In genomic region chr20:41329435-41330342, GRCh38 we compare ENCODE assay signal across 1 cellular context.
TF ChIP-seq lines count a peak whose summit lies in the region.

No MANE protein-coding gene starts in this region.

TF ChIP-seq in K562, 482 proteins besides CTCF, POLR2A, EP300 and RAD21 (continued from another document):
- TF ChIP-seq, protein P1, sequence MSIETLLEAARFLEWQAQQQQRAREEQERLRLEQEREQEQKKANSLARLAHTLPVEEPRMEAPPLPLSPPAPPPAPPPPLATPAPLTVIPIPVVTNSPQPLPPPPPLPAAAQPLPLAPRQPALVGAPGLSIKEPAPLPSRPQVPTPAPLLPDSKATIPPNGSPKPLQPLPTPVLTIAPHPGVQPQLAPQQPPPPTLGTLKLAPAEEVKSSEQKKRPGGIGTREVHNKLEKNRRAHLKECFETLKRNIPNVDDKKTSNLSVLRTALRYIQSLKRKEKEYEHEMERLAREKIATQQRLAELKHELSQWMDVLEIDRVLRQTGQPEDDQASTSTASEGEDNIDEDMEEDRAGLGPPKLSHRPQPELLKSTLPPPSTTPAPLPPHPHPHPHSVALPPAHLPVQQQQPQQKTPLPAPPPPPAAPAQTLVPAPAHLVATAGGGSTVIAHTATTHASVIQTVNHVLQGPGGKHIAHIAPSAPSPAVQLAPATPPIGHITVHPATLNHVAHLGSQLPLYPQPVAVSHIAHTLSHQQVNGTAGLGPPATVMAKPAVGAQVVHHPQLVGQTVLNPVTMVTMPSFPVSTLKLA (conservative IDR thresholded peaks at IDR 0.05) = peak in 1 of 2 experiments; percentile 46; a peak in 2 of 4 replicates
- TF ChIP-seq SMARCC2 (IDR thresholded peaks at IDR 0.05; ENCODE audit: low read depth) (no peak), NFE2 (IDR thresholded peaks at IDR 0.05; ENCODE audit: low read depth) (no peak), EP400 (IDR thresholded peaks at IDR 0.05) (peak; percentile 46; the same call in 1 of the 2 replicates), NRF1 (conservative IDR thresholded peaks at IDR 0.05 in 1 of 2, IDR thresholded peaks at IDR 0.05 in 1 of 2) (peak; percentile 17 to 44; a peak in 2 of 4 replicates), ZKSCAN1 (IDR thresholded peaks at IDR 0.05; ENCODE audit: low read depth, low read length) (peak; percentile 86; the same call in 1 of the 2 replicates), TRIM24 (IDR thresholded peaks at IDR 0.05) (no peak), ELF2 (CRISPR knock-in tag; IDR thresholded peaks at IDR 0.05) (no peak), FOSL1 (tag; conservative IDR thresholded peaks at IDR 0.05) (peak; percentile 42), CREM (IDR thresholded peaks at IDR 0.05; ENCODE audit: low read depth) (0 out of 2 replicates have a peak, but pooled peaks have one; percentile 6), POLR3G (IDR thresholded peaks at IDR 0.05; ENCODE audit: extremely low read depth, insufficient read length, insufficient replicate concordance) (no peak), MECOM (CRISPR knock-in tag; IDR thresholded peaks at IDR 0.05) (no peak), ETV1 (tag; conservative IDR thresholded peaks at IDR 0.05; ENCODE audit: low read depth) (0 out of 2 replicates have a peak, but pooled peaks have one; percentile 11), RBM22 (IDR thresholded peaks at IDR 0.05; ENCODE audit: low read depth, low read length, poor library complexity, severe bottlenecking) (no peak), ZNF253 (CRISPR knock-in tag; conservative IDR thresholded peaks at IDR 0.05) (no peak), MAX (CRISPR knock-in tag; IDR thresholded peaks at IDR 0.05) (no peak), SP1 (CRISPR knock-in tag; IDR thresholded peaks at IDR 0.05) (no peak), PTTG1 (tag; IDR thresholded peaks at IDR 0.05; ENCODE audit: low read depth) (no peak), JUN (IDR thresholded peaks at IDR 0.05; ENCODE audit: borderline replicate concordance, low read depth, low read length) (no peak), JUN (CRISPR knock-in tag; IDR thresholded peaks at IDR 0.05; ENCODE audit: borderline replicate concordance) (no peak), GTF2B (IDR thresholded peaks at IDR 0.05; ENCODE audit: extremely low read depth, insufficient read length) (no peak), HDAC3 (IDR thresholded peaks at IDR 0.05; ENCODE audit: borderline replicate concordance, partially characterized antibody) (no peak), ZNF175 (CRISPR knock-in tag; IDR thresholded peaks at IDR 0.05; ENCODE audit: low read depth) (peak; percentile 56; the same call in 1 of the 2 replicates), ARID1B (IDR thresholded peaks at IDR 0.05) (no peak), RFX7 (CRISPR knock-in tag; IDR thresholded peaks at IDR 0.05) (no peak), NEUROD1 (IDR thresholded peaks at IDR 0.05; ENCODE audit: borderline replicate concordance, low read depth, low read length, partially characterized antibody) (no peak), IRF1 (CRISPR knock-in tag; IDR thresholded peaks at IDR 0.05; ENCODE audit: borderline replicate concordance) (no peak), MBD2 (IDR thresholded peaks at IDR 0.05; ENCODE audit: borderline replicate concordance, low read depth) (no peak), MCM2 (IDR thresholded peaks at IDR 0.05; ENCODE audit: low read depth) (no peak)
- TF ChIP-seq, protein P2, sequence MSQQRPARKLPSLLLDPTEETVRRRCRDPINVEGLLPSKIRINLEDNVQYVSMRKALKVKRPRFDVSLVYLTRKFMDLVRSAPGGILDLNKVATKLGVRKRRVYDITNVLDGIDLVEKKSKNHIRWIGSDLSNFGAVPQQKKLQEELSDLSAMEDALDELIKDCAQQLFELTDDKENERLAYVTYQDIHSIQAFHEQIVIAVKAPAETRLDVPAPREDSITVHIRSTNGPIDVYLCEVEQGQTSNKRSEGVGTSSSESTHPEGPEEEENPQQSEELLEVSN (IDR thresholded peaks at IDR 0.05; ENCODE audit: borderline replicate concordance in 1 of 2, extremely low read depth in 1 of 2, insufficient read depth in 1 of 2, insufficient read length in 1 of 2, low read depth in 1 of 2, low read length in 1 of 2, poor library complexity in 1 of 2, severe bottlenecking in 1 of 2) = peak; percentile 23 to 63
- TF ChIP-seq, protein P3, sequence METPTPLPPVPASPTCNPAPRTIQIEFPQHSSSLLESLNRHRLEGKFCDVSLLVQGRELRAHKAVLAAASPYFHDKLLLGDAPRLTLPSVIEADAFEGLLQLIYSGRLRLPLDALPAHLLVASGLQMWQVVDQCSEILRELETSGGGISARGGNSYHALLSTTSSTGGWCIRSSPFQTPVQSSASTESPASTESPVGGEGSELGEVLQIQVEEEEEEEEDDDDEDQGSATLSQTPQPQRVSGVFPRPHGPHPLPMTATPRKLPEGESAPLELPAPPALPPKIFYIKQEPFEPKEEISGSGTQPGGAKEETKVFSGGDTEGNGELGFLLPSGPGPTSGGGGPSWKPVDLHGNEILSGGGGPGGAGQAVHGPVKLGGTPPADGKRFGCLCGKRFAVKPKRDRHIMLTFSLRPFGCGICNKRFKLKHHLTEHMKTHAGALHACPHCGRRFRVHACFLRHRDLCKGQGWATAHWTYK (CRISPR knock-in tag; IDR thresholded peaks at IDR 0.05) = peak; percentile 58; the same call in 1 of the 2 replicates
- TF ChIP-seq, protein P4, sequence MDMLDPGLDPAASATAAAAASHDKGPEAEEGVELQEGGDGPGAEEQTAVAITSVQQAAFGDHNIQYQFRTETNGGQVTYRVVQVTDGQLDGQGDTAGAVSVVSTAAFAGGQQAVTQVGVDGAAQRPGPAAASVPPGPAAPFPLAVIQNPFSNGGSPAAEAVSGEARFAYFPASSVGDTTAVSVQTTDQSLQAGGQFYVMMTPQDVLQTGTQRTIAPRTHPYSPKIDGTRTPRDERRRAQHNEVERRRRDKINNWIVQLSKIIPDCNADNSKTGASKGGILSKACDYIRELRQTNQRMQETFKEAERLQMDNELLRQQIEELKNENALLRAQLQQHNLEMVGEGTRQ (CRISPR knock-in tag; IDR thresholded peaks at IDR 0.05) = peak; percentile 32; the same call in 1 of the 2 replicates
